ENCODE assay signal across 1 cellular context in the genomic region with DNA sequence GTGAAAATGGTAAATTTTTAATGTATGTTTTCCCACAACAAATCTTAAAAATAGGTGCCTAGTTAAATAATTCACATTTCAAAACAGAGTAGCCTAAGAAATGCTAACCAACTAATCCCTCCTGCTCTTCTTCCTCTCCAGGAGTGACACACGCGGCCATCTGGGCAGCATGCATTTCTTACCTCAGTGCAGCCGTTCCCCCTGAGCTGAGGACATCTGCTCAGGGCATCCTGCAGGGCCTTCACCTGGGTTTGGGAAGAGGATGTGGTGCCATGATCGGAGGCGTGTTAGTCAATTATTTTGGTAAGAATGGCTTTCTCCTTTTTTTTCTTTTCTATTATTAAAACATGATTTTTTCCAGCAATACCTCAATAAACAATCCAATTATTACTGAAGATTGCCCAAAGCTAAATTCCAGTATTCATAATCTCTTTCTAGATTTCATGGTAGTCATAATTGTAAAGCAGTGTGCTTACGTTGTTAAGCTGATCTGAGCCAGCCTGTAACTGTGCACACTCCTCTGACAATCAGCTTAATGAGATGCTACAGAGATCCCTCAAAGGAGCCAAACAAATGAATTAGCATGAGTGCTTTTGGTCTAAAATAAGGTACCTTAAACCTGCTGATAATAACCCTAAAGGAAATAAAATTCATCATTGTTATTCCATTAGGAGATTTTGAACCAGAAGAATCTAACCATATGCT.
TF ChIP-seq lines count a peak whose summit lies in the region.

No MANE protein-coding gene starts in this region.

TF ChIP-seq in GM23338, 12 proteins besides CTCF, POLR2A, EP300 and RAD21 (continued from another document):
- TF ChIP-seq, protein P1, sequence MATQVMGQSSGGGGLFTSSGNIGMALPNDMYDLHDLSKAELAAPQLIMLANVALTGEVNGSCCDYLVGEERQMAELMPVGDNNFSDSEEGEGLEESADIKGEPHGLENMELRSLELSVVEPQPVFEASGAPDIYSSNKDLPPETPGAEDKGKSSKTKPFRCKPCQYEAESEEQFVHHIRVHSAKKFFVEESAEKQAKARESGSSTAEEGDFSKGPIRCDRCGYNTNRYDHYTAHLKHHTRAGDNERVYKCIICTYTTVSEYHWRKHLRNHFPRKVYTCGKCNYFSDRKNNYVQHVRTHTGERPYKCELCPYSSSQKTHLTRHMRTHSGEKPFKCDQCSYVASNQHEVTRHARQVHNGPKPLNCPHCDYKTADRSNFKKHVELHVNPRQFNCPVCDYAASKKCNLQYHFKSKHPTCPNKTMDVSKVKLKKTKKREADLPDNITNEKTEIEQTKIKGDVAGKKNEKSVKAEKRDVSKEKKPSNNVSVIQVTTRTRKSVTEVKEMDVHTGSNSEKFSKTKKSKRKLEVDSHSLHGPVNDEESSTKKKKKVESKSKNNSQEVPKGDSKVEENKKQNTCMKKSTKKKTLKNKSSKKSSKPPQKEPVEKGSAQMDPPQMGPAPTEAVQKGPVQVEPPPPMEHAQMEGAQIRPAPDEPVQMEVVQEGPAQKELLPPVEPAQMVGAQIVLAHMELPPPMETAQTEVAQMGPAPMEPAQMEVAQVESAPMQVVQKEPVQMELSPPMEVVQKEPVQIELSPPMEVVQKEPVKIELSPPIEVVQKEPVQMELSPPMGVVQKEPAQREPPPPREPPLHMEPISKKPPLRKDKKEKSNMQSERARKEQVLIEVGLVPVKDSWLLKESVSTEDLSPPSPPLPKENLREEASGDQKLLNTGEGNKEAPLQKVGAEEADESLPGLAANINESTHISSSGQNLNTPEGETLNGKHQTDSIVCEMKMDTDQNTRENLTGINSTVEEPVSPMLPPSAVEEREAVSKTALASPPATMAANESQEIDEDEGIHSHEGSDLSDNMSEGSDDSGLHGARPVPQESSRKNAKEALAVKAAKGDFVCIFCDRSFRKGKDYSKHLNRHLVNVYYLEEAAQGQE (IDR thresholded peaks at IDR 0.05; ENCODE audit: unreplicated experiment), result no peak
- no peak for TF ChIP-seq CREB1 (CRISPR knock-in tag; IDR thresholded peaks at IDR 0.05; ENCODE audit: low read depth)
- TF ChIP-seq NANOG (IDR thresholded peaks at IDR 0.05; ENCODE audit: borderline replicate concordance), result no peak
TF ChIP-seq in GM23338: peak in this region for 0.
